ENCODE assay signal across 10 cellular contexts in the genomic region with DNA sequence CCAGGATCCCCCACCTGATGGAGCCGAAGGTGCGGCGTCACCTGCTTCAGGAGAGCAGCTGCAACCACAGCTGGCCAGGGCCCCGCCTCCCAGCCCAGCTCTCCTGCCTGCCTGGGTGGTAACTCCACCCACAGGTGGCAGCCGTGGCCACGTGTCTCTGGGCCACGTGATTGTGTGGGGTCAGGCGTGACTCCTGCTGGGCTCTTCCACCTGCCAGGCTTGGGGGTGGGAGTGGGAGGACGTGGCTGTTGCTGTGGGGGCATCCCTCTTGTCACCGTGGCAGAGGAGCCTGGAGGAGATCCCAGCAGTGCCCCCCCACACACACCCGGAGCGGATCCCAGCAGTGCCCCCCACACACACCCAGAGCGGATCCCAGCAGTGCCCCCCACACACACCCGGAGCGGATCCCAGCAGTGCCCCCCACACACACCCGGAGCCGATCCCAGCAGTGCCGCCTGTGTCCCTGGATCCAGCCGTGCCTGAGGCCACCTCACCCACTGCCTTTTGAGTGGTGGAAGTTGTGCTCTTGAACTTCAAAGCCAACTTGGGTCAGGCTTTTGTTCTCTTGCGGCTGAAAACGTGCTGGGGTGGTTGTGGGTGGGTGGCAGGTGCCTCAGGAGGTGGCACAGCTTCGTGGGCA. TPM values are rescaled to one million over a fixed set of nuclear protein-coding genes. Genes with fewer than 3 reads are reported as not detected.
DNase-seq lines count a peak whose midpoint lies in the region; FAIRE-seq and TF ChIP-seq lines count a peak whose summit lies in the region.
"Had no signal": no experiment of that assay in that cellular context is flagged by ENCODE, and none has a peak within 500 bp of the region (broad histone marks: within the 10 kb centered on the region; RNA-seq: fewer than 3 reads in every experiment).

No MANE protein-coding gene starts in this region.

- H3K4me3 ChIP-seq in cardiac muscle cell: no peak overlapping the region
- no peak overlapping the region for H3K4me3 ChIP-seq in left ventricle myocardium inferior
- H3K4me3 ChIP-seq in bronchial epithelial cell (ENCODE audit: low read depth, low read length): no peak overlapping the region
- peak overlapping the region; percentile 16 for H3K4me3 ChIP-seq in suprapubic skin
- H3K4me3 ChIP-seq: thoracic aorta had no signal

- peak overlapping the region; percentile 94 for H3K27ac ChIP-seq in cardiac muscle cell
- H3K27ac ChIP-seq in left ventricle myocardium inferior (replicated peaks): no peak overlapping the region
- no peak overlapping the region for H3K27ac ChIP-seq in suprapubic skin
- H3K27ac ChIP-seq: thoracic aorta had no signal

- 83% methylated on average over 3 of the region's 22 CpGs for WGBS in suprapubic skin

- TF ChIP-seq EP300 in suprapubic skin (IDR thresholded peaks at IDR 0.05): no peak

- H3K27me3 ChIP-seq in cardiac muscle cell (no peaks in the 10 kb centered on the region), left ventricle myocardium inferior (ENCODE audit: low read depth) (peaks cover 58% of the 10 kb centered on the region), bronchial epithelial cell (ENCODE audit: control insufficient read depth, insufficient read depth, low read length) (peaks cover 3% of the 10 kb centered on the region), suprapubic skin (peaks cover 63% of the 10 kb centered on the region)

- H3K36me3 ChIP-seq in cardiac muscle cell: no peaks in the 10 kb centered on the region
- no peaks in the 10 kb centered on the region for H3K36me3 ChIP-seq in left ventricle myocardium inferior
- H3K36me3 ChIP-seq in bronchial epithelial cell (ENCODE audit: control insufficient read depth, insufficient read depth, low read length): no peaks in the 10 kb centered on the region
- H3K36me3 ChIP-seq in suprapubic skin: no peaks in the 10 kb centered on the region
- H3K36me3 ChIP-seq: thoracic aorta had no signal

- TF ChIP-seq POLR2A in suprapubic skin (IDR thresholded peaks at IDR 0.05): no peak

- DNase-seq in cardiac muscle cell (ENCODE audit: low read depth in 1 of 2, low spot score in 1 of 2): no peak
- DNase-seq in left ventricle myocardium inferior: no peak
- peak; percentile 73 for DNase-seq in NCI-H2196 (lab: John Stamatoyannopoulos, UW; ENCODE audit: unreplicated experiment)
- DNase-seq in bronchial epithelial cell (ENCODE audit: low read depth): peak; percentile 5
- DNase-seq in suprapubic skin (ENCODE audit: low spot score in 2 of 2): no peak
- DNase-seq in occipital lobe (lab: John Stamatoyannopoulos, UW): no peak
- no peak for DNase-seq in SW 1271 (lab: John Stamatoyannopoulos, UW)
- no peak for DNase-seq in GF-D8 (lab: John Stamatoyannopoulos, UW)
- DNase-seq: amniotic stem cell had no signal

- no peak for FAIRE-seq in bronchial epithelial cell (lab: Jason Lieb, UNC)

- intact Hi-C loops in left ventricle myocardium inferior (cut with micrococcal nuclease): no loop called here

- H3K9me3 ChIP-seq in cardiac muscle cell (ENCODE audit: low read depth) (no peaks in the 10 kb centered on the region), left ventricle myocardium inferior (replicated peaks) (no peaks in the 10 kb centered on the region), suprapubic skin (no peaks in the 10 kb centered on the region)
- H3K9me3 ChIP-seq: thoracic aorta had no signal

- TF ChIP-seq CTCF in cardiac muscle cell (IDR thresholded peaks at IDR 0.05; ENCODE audit: low read depth, low read length) (no peak), left ventricle myocardium inferior (IDR thresholded peaks at IDR 0.05; ENCODE audit: borderline replicate concordance) (no peak), bronchial epithelial cell (IDR thresholded peaks at IDR 0.05; ENCODE audit: insufficient read depth, low read length, severe bottlenecking) (no peak), suprapubic skin (IDR thresholded peaks at IDR 0.05) (no peak)

- H3K4me1 ChIP-seq in cardiac muscle cell (ENCODE audit: low read depth) (peaks cover 24% of the 10 kb centered on the region), left ventricle myocardium inferior (peaks cover 23% of the 10 kb centered on the region), suprapubic skin (peaks cover 3% of the 10 kb centered on the region)

RNA-seq across cellular contexts. Expression of a gene that starts 32.2 kb away (rescaled TPM):
- 39.6 and 46.1 TPM in 2 replicates for total RNA-seq in cardiac muscle cell
- 46.8 and 50.4 TPM in 2 replicates for polyA plus RNA-seq in cardiac muscle cell
- total RNA-seq in left ventricle myocardium inferior: 20.9 TPM
- total RNA-seq in bronchial epithelial cell: 8.6 and 9.0 TPM in 2 replicates
- total RNA-seq in suprapubic skin: 10 to 100 TPM; 10.7 to 46.9 (median 20.0) TPM
- 9.8 TPM for total RNA-seq in occipital lobe

Comparison
In these comparisons a context has a peak if more than half of its experiments do, and no peak if none do; other contexts are left out.
1. DNase-seq: peak in NCI-H2196 (single experiment) and bronchial epithelial cell (single experiment); none in cardiac muscle cell (0 of 2), left ventricle myocardium inferior (single experiment), suprapubic skin (0 of 2), occipital lobe (single experiment), SW 1271 (0 of 2) and GF-D8 (single experiment).